In the genomic region with DNA sequence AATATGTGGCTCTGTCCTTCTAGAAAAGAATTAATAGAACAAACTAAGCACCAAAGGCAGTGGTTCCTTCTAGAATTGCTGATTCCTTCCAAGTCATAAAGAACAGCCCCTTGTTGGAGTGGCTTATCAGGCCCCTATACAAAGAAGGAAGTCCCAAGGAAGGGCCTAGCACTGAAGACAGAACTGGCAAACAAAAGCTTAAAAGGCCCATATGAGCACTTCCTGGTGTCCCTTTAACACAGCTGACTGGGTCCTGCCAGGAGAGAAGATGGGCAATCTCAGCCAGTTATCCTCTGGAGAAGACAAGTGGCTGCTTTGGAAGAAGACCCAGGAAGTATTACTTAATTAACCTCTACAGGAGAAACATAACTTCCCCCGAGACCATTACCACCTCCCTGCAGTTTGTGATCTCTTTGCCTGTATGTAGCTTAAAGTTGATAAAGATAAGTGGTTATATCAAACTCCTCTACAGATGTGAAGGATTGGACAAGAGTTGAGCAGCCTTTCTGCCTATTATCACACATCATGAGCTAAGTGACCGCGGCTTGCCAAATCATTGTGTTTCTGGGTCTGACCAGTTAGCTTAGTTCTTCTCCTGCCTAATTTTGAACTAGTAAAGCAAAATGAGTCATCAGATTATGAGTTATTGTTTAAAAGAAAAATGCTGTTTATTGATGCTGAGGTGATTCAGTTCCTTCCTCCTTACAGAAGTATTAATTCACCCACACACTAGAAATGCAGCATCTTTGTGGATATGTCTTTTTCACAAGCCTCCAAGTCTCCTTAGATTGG, we compare ENCODE assay signal across 13 cellular contexts. TPM values are rescaled to one million over a fixed set of nuclear protein-coding genes. Genes with fewer than 3 reads are reported as not detected.
A peak's percentile ranks its signal among the peaks of the same experiment; 100 is the strongest.
DNase-seq lines count a peak whose midpoint lies in the region; ATAC-seq and TF ChIP-seq lines count a peak whose summit lies in the region.
"Had no signal": no experiment of that assay in that cellular context is flagged by ENCODE, and none has a peak within 500 bp of the region (broad histone marks: within the 10 kb centered on the region; RNA-seq: fewer than 3 reads in every experiment).

No MANE protein-coding gene starts in this region.

- in situ Hi-C loops in ACHN (cut with HindIII; ENCODE audit: low pct_ligation_motif_present, low pct_unique_long_range_greater_than_20kb, low sequenced_read_pairs): no loop called here

- H3K9me3 Mint-ChIP-seq in activated T-cell treated with anti-CD3 and anti-CD28 coated beads, Interleukin-2, amount 50 U/mL, for 4 hours: no peaks in the 10 kb centered on the region
- no peaks in the 10 kb centered on the region for H3K9me3 Mint-ChIP-seq in Caco-2 (ENCODE audit: unreplicated experiment)
- H3K9me3 Mint-ChIP-seq: nephron had no signal

- no peaks in the 10 kb centered on the region for H3K36me3 Mint-ChIP-seq in activated T-cell treated with anti-CD3 and anti-CD28 coated beads, Interleukin-2, amount 50 U/mL, for 4 hours (ENCODE audit: insufficient read depth)
- H3K36me3 Mint-ChIP-seq in Caco-2 (ENCODE audit: insufficient read depth, unreplicated experiment): no peaks in the 10 kb centered on the region

- POLR2A ChIA-PET in Caco-2 (lab: Charles Lee): no interaction called here

- no peak overlapping the region for H3K4me3 Mint-ChIP-seq in activated T-cell treated with anti-CD3 and anti-CD28 coated beads, Interleukin-2, amount 50 U/mL, for 4 hours
- no peak overlapping the region for H3K4me3 Mint-ChIP-seq in Caco-2 (ENCODE audit: unreplicated experiment)
- H3K4me3 Mint-ChIP-seq: nephron had no signal

- H3K9ac ChIP-seq in subcutaneous abdominal adipose tissue (ENCODE audit: low read length in 5 of 5): no peak overlapping the region

- H3K4me1 Mint-ChIP-seq in activated T-cell treated with anti-CD3 and anti-CD28 coated beads, Interleukin-2, amount 50 U/mL, for 4 hours (ENCODE audit: low read depth): peaks cover 23% of the 10 kb centered on the region
- H3K4me1 Mint-ChIP-seq in Caco-2 (ENCODE audit: low read depth, unreplicated experiment): peaks cover 13% of the 10 kb centered on the region

- H3K36me3 ChIP-seq in subcutaneous abdominal adipose tissue (ENCODE audit: control insufficient read depth in 5 of 5, insufficient read depth in 5 of 5, low read length in 5 of 5): no peaks in the 10 kb centered on the region
- no peaks in the 10 kb centered on the region for H3K36me3 ChIP-seq in Caco-2 (ENCODE audit: control insufficient read depth, insufficient read depth, low read length)
- H3K36me3 ChIP-seq: adrenal gland had no signal

- H3K9me3 ChIP-seq in subcutaneous abdominal adipose tissue (ENCODE audit: control insufficient read depth in 5 of 5, low read length in 5 of 5): no peaks in the 10 kb centered on the region
- no peaks in the 10 kb centered on the region for H3K9me3 ChIP-seq in Caco-2
- H3K9me3 ChIP-seq: adrenal gland had no signal

- H3K27me3 ChIP-seq in subcutaneous abdominal adipose tissue (ENCODE audit: control insufficient read depth in 5 of 5, insufficient read depth in 4 of 5, low read length in 5 of 5) (no peaks in the 10 kb centered on the region), Caco-2 (replicated peaks; ENCODE audit: control insufficient read depth, insufficient read depth, low read length) (no peaks in the 10 kb centered on the region)
- H3K27me3 ChIP-seq: adrenal gland had no signal

- BruUV-seq in Caco-2 (replicated peaks; lab: Mats Ljungman, UMichigan): no TSS peak

- intact Hi-C loops in Caco-2 (cut with micrococcal nuclease; ENCODE audit: unreplicated experiment): no loop called here

- ATAC-seq in activated T-cell treated with anti-CD3 and anti-CD28 coated beads, Interleukin-2, amount 50 U/mL, for 4 hours: peak; percentile 65 to 73

- H3K4me1 ChIP-seq in subcutaneous abdominal adipose tissue (ENCODE audit: control insufficient read depth in 5 of 5, insufficient read depth in 5 of 5, low read length in 5 of 5) (peaks cover 4 to 20% (median 8%) of the 10 kb centered on the region in 5 donors), Caco-2 (peaks cover 30% of the 10 kb centered on the region)

- TF ChIP-seq CTCF in fibroblast of pulmonary artery (IDR thresholded peaks at IDR 0.05; ENCODE audit: low read length, missing control alignments): no peak
- TF ChIP-seq CTCF in Caco-2 (IDR thresholded peaks at IDR 0.05; ENCODE audit: insufficient read depth in 1 of 2, low read depth in 1 of 2, low read length in 1 of 2, severe bottlenecking in 1 of 2, unreplicated experiment in 1 of 2): no peak

- CTCF ChIA-PET in Caco-2 (lab: Charles Lee): no interaction called here

- H3K27ac ChIP-seq in subcutaneous abdominal adipose tissue (ENCODE audit: low read depth, low read length): peak overlapping the region; percentile 2

- no peak overlapping the region for H3K4me3 ChIP-seq in fibroblast of pulmonary artery (replicated peaks; ENCODE audit: low read depth, low read length)
- H3K4me3 ChIP-seq in subcutaneous abdominal adipose tissue (ENCODE audit: low read depth in 1 of 5, low read length in 5 of 5): no peak overlapping the region
- no peak overlapping the region for H3K4me3 ChIP-seq in Caco-2 (ENCODE audit: low read depth, low read length)
- H3K4me3 ChIP-seq: adrenal gland had no signal

- no peak for DNase-seq in activated T-cell treated with anti-CD3 and anti-CD28 coated beads, Interleukin-2, amount 50 U/mL, for 4 hours
- DNase-seq in activated T-cell treated with anti-CD3 and anti-CD28 coated beads for 4 hours (no peak), SKM-1 (lab: John Stamatoyannopoulos, UW; ENCODE audit: unreplicated experiment) (peak; percentile 23), fibroblast of pulmonary artery (ENCODE audit: low read depth) (peak; percentile 75), Caco-2 (no peak), superior temporal gyrus (ENCODE audit: extremely low spot score) (no peak), ACHN (no peak)
- DNase-seq: adrenal gland, H7 had no signal

- H3K27me3 Mint-ChIP-seq in activated T-cell treated with anti-CD3 and anti-CD28 coated beads, Interleukin-2, amount 50 U/mL, for 4 hours (ENCODE audit: low read depth): no peaks in the 10 kb centered on the region
- no peaks in the 10 kb centered on the region for H3K27me3 Mint-ChIP-seq in Caco-2 (ENCODE audit: insufficient read depth, unreplicated experiment)

- no peak overlapping the region for H3K27ac Mint-ChIP-seq in Caco-2 (ENCODE audit: unreplicated experiment)
- H3K27ac Mint-ChIP-seq: nephron had no signal

RNA-seq across cellular contexts. Expression of a gene that starts 13.3 kb away (rescaled TPM):
- total RNA-seq in activated T-cell treated with anti-CD3 and anti-CD28 coated beads, Interleukin-2, amount 50 U/mL, for 4 hours: 100 to 1,000 TPM; 139 to 261 (median 172) TPM
- total RNA-seq in Caco-2 (2022): not detected in 2 replicates

RNA-seq across cellular contexts. Expression of a gene that starts 25.0 kb away (rescaled TPM):
- total RNA-seq in activated T-cell treated with anti-CD3 and anti-CD28 coated beads, Interleukin-2, amount 50 U/mL, for 4 hours: under 1 TPM in 2 of 3 donors, not detected in 1; 0.21 to 0.30 TPM
- total RNA-seq in Caco-2 (2022): not detected in 2 replicates
- total RNA-seq: adrenal gland, glomerular endothelial cell, H7, urinary bladder had no signal

RNA-seq across cellular contexts. Expression of a gene that starts 33.3 kb away (rescaled TPM):
- total RNA-seq in activated T-cell treated with anti-CD3 and anti-CD28 coated beads, Interleukin-2, amount 50 U/mL, for 4 hours: 1 to 10 TPM; 2.6 to 4.0 (median 2.9) TPM
- not detected in 2 replicates for total RNA-seq in Caco-2 (2022)

RNA-seq across cellular contexts. Expression of a gene that starts 56.5 kb away (rescaled TPM):
- total RNA-seq in activated T-cell treated with anti-CD3 and anti-CD28 coated beads, Interleukin-2, amount 50 U/mL, for 4 hours: 10 to 100 TPM; 22.7 to 32.8 (median 26.2) TPM
- total RNA-seq in Caco-2 (2022): 12.5 and 14.1 TPM in 2 replicates

Comparison
In these comparisons a context has a peak if more than half of its experiments do, and no peak if none do; other contexts are left out.
1. DNase-seq: peak in SKM-1 (single experiment) and fibroblast of pulmonary artery (single experiment); none in activated T-cell treated with anti-CD3 and anti-CD28 coated beads, Interleukin-2, amount 50 U/mL, for 4 hours (single experiment), activated T-cell treated with anti-CD3 and anti-CD28 coated beads for 4 hours (single experiment), Caco-2 (0 of 2), superior temporal gyrus (single experiment) and ACHN (single experiment).
2. RNA of a gene that starts 13.3 kb away (total RNA-seq): 139 to 261 TPM in activated T-cell treated with anti-CD3 and anti-CD28 coated beads, Interleukin-2, amount 50 U/mL, for 4 hours; not detected in Caco-2; every median in the first group is over 100 times any median in the second.